Comparison of ENCODE assay signal across 8 cellular contexts in the genomic region with DNA sequence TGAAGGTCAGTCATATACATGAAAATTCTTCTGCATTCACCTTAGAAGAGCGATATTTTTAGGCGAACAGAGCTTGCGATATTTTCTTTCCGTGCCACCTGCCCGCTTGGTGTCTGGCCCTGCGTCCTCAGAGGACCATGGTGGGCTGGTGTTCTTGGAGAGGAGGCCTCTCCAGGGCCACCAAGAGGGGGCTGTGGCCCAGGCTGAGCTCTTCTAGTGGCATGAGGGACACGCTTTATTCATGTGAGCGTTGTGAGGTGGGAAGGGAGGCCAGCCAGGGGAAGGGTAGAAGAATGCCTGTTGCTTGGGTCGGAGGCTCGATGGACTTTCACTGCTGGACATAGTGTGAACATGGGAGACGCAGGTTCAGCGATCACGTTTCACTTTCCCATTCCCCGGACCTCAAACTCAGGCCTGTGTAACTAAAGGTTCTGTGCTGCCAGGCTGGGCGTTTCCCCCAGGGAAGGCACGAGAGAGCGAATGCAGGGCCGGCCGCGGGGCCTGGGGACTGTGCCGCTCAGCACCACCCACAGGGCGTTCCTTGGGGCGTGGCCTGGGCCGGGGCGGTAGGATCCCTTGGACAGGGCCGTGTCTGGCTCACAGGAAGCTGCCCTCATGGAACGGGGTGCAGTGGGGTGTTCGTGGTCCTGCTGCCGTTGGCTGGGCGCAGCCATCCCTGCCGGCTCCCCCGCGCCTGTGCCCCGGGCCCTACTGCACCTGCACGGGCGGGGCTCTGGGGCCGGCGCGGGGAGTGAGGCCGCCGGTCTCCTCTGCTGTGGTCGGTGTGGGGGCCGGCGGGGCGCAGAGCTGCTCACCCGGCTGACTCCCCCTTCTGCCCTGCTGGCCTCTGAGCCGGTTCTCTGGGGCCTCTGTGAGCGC. TPM values are rescaled to one million over a fixed set of nuclear protein-coding genes. Genes with fewer than 3 reads are reported as not detected.
A peak's percentile ranks its signal among the peaks of the same experiment; 100 is the strongest.
DNase-seq lines count a peak whose midpoint lies in the region; ATAC-seq and TF ChIP-seq lines count a peak whose summit lies in the region.

No MANE protein-coding gene starts in this region.

- peaks cover 16% of the 10 kb centered on the region for H3K4me1 ChIP-seq in CD4-positive, CD25-positive, alpha-beta regulatory T cell (ENCODE audit: control insufficient read depth, insufficient read depth, low read length, poor library complexity, severe bottlenecking)
- H3K4me1 ChIP-seq in OCI-LY3 (ENCODE audit: low read length), result peaks cover 3% of the 10 kb centered on the region; the same call in 1 of the 2 replicates

- H3K4me3 ChIP-seq in CD4-positive, CD25-positive, alpha-beta regulatory T cell (ENCODE audit: low read depth, low read length), result peak overlapping the region; percentile 65
- peak overlapping the region; percentile 87 for H3K4me3 ChIP-seq in OCI-LY3 (ENCODE audit: low read length)
- H3K4me3 ChIP-seq in fibroblast of mammary gland (ENCODE audit: control insufficient read depth, low read depth, low read length), result peak overlapping the region; percentile 42

- H2AFZ ChIP-seq in OCI-LY3 (ENCODE audit: low read depth, low read length), result peak overlapping the region; percentile 65; the same call in 1 of the 2 replicates

- peak overlapping the region; percentile 97 to 99 (median 98) for H3K4me3 Mint-ChIP-seq in CD4-positive, CD25-positive, alpha-beta regulatory T cell
- H3K4me3 Mint-ChIP-seq in activated T-cell treated with anti-CD3 and anti-CD28 coated beads, Interleukin-2, amount 50 U/mL, for 4 hours, result peak overlapping the region; percentile 96
- peak overlapping the region; percentile 93 to 100 (median 98) for H3K4me3 Mint-ChIP-seq in naive thymus-derived CD8-positive, alpha-beta T cell
- peak overlapping the region; percentile 93 to 94 for H3K4me3 Mint-ChIP-seq in stimulated activated naive B cell treated with anti-CD40 and anti-IgM and Interleukin-4, amounts not matched to agents 10 μg/mL and 1 μg/mL and 100 μg/mL, for 72 hours

- H3K9me3 Mint-ChIP-seq in CD4-positive, CD25-positive, alpha-beta regulatory T cell, result peaks cover 0 to 1% (median 0%) of the 10 kb centered on the region in 7 donors
- no peaks in the 10 kb centered on the region for H3K9me3 Mint-ChIP-seq in activated T-cell treated with anti-CD3 and anti-CD28 coated beads, Interleukin-2, amount 50 U/mL, for 4 hours
- no peaks in the 10 kb centered on the region for H3K9me3 Mint-ChIP-seq in naive thymus-derived CD8-positive, alpha-beta T cell
- H3K9me3 Mint-ChIP-seq in stimulated activated naive B cell treated with anti-CD40 and anti-IgM and Interleukin-4, amounts not matched to agents 10 μg/mL and 1 μg/mL and 100 μg/mL, for 72 hours, result peaks cover 0 to 2% of the 10 kb centered on the region in 2 donors

- peaks cover 2% of the 10 kb centered on the region for H3K27me3 ChIP-seq in CD4-positive, CD25-positive, alpha-beta regulatory T cell (ENCODE audit: control insufficient read depth, insufficient read depth, low read length)
- peaks cover 27% of the 10 kb centered on the region for H3K27me3 ChIP-seq in OCI-LY3 (ENCODE audit: low read depth, low read length)

- peak; percentile 72 to 88 (median 79) for DNase-seq in CD4-positive, CD25-positive, alpha-beta regulatory T cell
- peak; percentile 73 for DNase-seq in activated T-cell treated with anti-CD3 and anti-CD28 coated beads, Interleukin-2, amount 50 U/mL, for 4 hours
- peak; percentile 23 for DNase-seq in fibroblast of mammary gland (ENCODE audit: low read depth)
- peak; percentile 62 to 89 (median 77) for DNase-seq in naive thymus-derived CD8-positive, alpha-beta T cell
- DNase-seq in stimulated activated naive B cell treated with anti-CD40 and anti-IgM and Interleukin-4, amounts not matched to agents 10 μg/mL and 1 μg/mL and 100 μg/mL, for 72 hours, result peak; percentile 82

- H3K36me3 ChIP-seq in CD4-positive, CD25-positive, alpha-beta regulatory T cell (ENCODE audit: control insufficient read depth, insufficient read depth, low read length), result no peaks in the 10 kb centered on the region
- H3K36me3 ChIP-seq in OCI-LY3 (replicated peaks; ENCODE audit: low read depth, low read length), result no peaks in the 10 kb centered on the region

- H4K20me1 ChIP-seq in OCI-LY3 (ENCODE audit: insufficient read depth, low read length), result no peaks in the 10 kb centered on the region

- peak overlapping the region; percentile 40 for H3K9ac ChIP-seq in OCI-LY3 (ENCODE audit: low read length)

- peaks cover 5% of the 10 kb centered on the region for H3K27me3 Mint-ChIP-seq in CD4-positive, CD25-positive, alpha-beta regulatory T cell
- no peaks in the 10 kb centered on the region for H3K27me3 Mint-ChIP-seq in activated T-cell treated with anti-CD3 and anti-CD28 coated beads, Interleukin-2, amount 50 U/mL, for 4 hours (ENCODE audit: low read depth)
- peaks cover 0 to 3% (median 2%) of the 10 kb centered on the region in 5 donors for H3K27me3 Mint-ChIP-seq in naive thymus-derived CD8-positive, alpha-beta T cell
- peaks cover 15 to 18% of the 10 kb centered on the region in 2 donors for H3K27me3 Mint-ChIP-seq in stimulated activated naive B cell treated with anti-CD40 and anti-IgM and Interleukin-4, amounts not matched to agents 10 μg/mL and 1 μg/mL and 100 μg/mL, for 72 hours

- TF ChIP-seq CTCF in OCI-LY3 (IDR thresholded peaks at IDR 0.05; ENCODE audit: low read depth, low read length) (no peak), fibroblast of mammary gland (conservative IDR thresholded peaks at IDR 0.05; ENCODE audit: control insufficient read depth, insufficient read depth, low read depth, low read length) (no peak)

- H3K27ac Mint-ChIP-seq in CD4-positive, CD25-positive, alpha-beta regulatory T cell, result peak overlapping the region; percentile 99 to 100 (median 100)
- H3K27ac Mint-ChIP-seq in naive thymus-derived CD8-positive, alpha-beta T cell, result peak overlapping the region; percentile 98 to 100 (median 100)
- H3K27ac Mint-ChIP-seq in stimulated activated naive B cell treated with anti-CD40 and anti-IgM and Interleukin-4, amounts not matched to agents 10 μg/mL and 1 μg/mL and 100 μg/mL, for 72 hours, result peak overlapping the region; percentile 96

- peak overlapping the region; percentile 87 for H3K4me2 ChIP-seq in OCI-LY3 (ENCODE audit: low read length)

- ATAC-seq in CD4-positive, CD25-positive, alpha-beta regulatory T cell (ENCODE audit: low read depth in 2 of 2), result peak; percentile 86 to 88
- peak; percentile 90 for ATAC-seq in GM19452 (IDR thresholded peaks at IDR 0.05; ENCODE audit: unreplicated experiment)
- peak; percentile 81 for ATAC-seq in HG03565 (IDR thresholded peaks at IDR 0.05; ENCODE audit: unreplicated experiment)
- ATAC-seq in activated T-cell treated with anti-CD3 and anti-CD28 coated beads, Interleukin-2, amount 50 U/mL, for 4 hours, result peak; percentile 93 to 96
- ATAC-seq in naive thymus-derived CD8-positive, alpha-beta T cell, result peak; percentile 79 to 80
- peak; percentile 95 to 96 for ATAC-seq in stimulated activated naive B cell treated with anti-CD40 and anti-IgM and Interleukin-4, amounts not matched to agents 10 μg/mL and 1 μg/mL and 100 μg/mL, for 72 hours (replicated peaks)

- POLR2A ChIA-PET in naive thymus-derived CD8-positive, alpha-beta T cell (lab: Charles Lee), result interaction anchor here (0.6 to 3.7 kb wide), 20 partner anchors 10 to 415 kb away, joined by 3 to 43 read pairs (median 4); partner anchors contain the start of genes CLPTM1L, LPCAT1, NDUFS6 and TERT

- H3K4me1 Mint-ChIP-seq in CD4-positive, CD25-positive, alpha-beta regulatory T cell, result peaks cover 0 to 27% (median 19%) of the 10 kb centered on the region in 4 donors
- H3K4me1 Mint-ChIP-seq in activated T-cell treated with anti-CD3 and anti-CD28 coated beads, Interleukin-2, amount 50 U/mL, for 4 hours (ENCODE audit: low read depth), result peaks cover 22% of the 10 kb centered on the region
- H3K4me1 Mint-ChIP-seq in naive thymus-derived CD8-positive, alpha-beta T cell, result peaks cover 18 to 35% (median 34%) of the 10 kb centered on the region in 4 donors
- peaks cover 22 to 24% of the 10 kb centered on the region in 2 donors for H3K4me1 Mint-ChIP-seq in stimulated activated naive B cell treated with anti-CD40 and anti-IgM and Interleukin-4, amounts not matched to agents 10 μg/mL and 1 μg/mL and 100 μg/mL, for 72 hours

- no peaks in the 10 kb centered on the region for H3K79me2 ChIP-seq in OCI-LY3 (ENCODE audit: low read length)

- H3K36me3 Mint-ChIP-seq in CD4-positive, CD25-positive, alpha-beta regulatory T cell, result no peaks in the 10 kb centered on the region
- H3K36me3 Mint-ChIP-seq in activated T-cell treated with anti-CD3 and anti-CD28 coated beads, Interleukin-2, amount 50 U/mL, for 4 hours (ENCODE audit: insufficient read depth), result no peaks in the 10 kb centered on the region
- no peaks in the 10 kb centered on the region for H3K36me3 Mint-ChIP-seq in naive thymus-derived CD8-positive, alpha-beta T cell
- no peaks in the 10 kb centered on the region for H3K36me3 Mint-ChIP-seq in stimulated activated naive B cell treated with anti-CD40 and anti-IgM and Interleukin-4, amounts not matched to agents 10 μg/mL and 1 μg/mL and 100 μg/mL, for 72 hours

- no peaks in the 10 kb centered on the region for H3K9me3 ChIP-seq in CD4-positive, CD25-positive, alpha-beta regulatory T cell (ENCODE audit: control insufficient read depth in 2 of 2, low read length in 2 of 2)
- H3K9me3 ChIP-seq in OCI-LY3 (ENCODE audit: insufficient read depth, low read length), result no peaks in the 10 kb centered on the region

- H3K27ac ChIP-seq in CD4-positive, CD25-positive, alpha-beta regulatory T cell (ENCODE audit: insufficient read depth, low read length, poor library complexity, severe bottlenecking), result peak overlapping the region; percentile 91
- H3K27ac ChIP-seq in OCI-LY3 (ENCODE audit: low read length), result no peak overlapping the region

RNA-seq across cellular contexts. Expression of gene CLPTM1L, which starts 40.7 kb away (rescaled TPM):
- total RNA-seq in CD4-positive, CD25-positive, alpha-beta regulatory T cell, result 104 TPM
- 10 to 100 TPM; 25.3 to 60.8 (median 46.2) TPM for polyA plus RNA-seq in CD4-positive, CD25-positive, alpha-beta regulatory T cell
- 100 to 1,000 TPM; 143 to 150 (median 145) TPM for total RNA-seq in activated T-cell treated with anti-CD3 and anti-CD28 coated beads, Interleukin-2, amount 50 U/mL, for 4 hours
- total RNA-seq in naive thymus-derived CD8-positive, alpha-beta T cell, result 10 to 100 TPM; 67.2 to 70.1 TPM
- 10 to 100 TPM; 24.9 to 66.4 (median 49.7) TPM for polyA plus RNA-seq in naive thymus-derived CD8-positive, alpha-beta T cell

RNA-seq across cellular contexts. Expression of gene SLC6A3, which starts 59.6 kb away (rescaled TPM):
- not detected for total RNA-seq in CD4-positive, CD25-positive, alpha-beta regulatory T cell
- under 1 TPM in 1 of 4 donors, not detected in 3; 0.27 TPM for polyA plus RNA-seq in CD4-positive, CD25-positive, alpha-beta regulatory T cell
- not detected for total RNA-seq in activated T-cell treated with anti-CD3 and anti-CD28 coated beads, Interleukin-2, amount 50 U/mL, for 4 hours
- under 1 TPM; 0.08 to 0.27 TPM for total RNA-seq in naive thymus-derived CD8-positive, alpha-beta T cell
- polyA plus RNA-seq in naive thymus-derived CD8-positive, alpha-beta T cell, result under 1 TPM in 1 of 3 donors, not detected in 2; 0.09 TPM

Comparison
In these comparisons a context has a peak if more than half of its experiments do, and no peak if none do; other contexts are left out.
1. DNase-seq: peak in every context shown above with its lines; median percentile 82 in stimulated activated naive B cell treated with anti-CD40 and anti-IgM and Interleukin-4, amounts not matched to agents 10 μg/mL and 1 μg/mL and 100 μg/mL, for 72 hours; 79 in CD4-positive, CD25-positive, alpha-beta regulatory T cell; 77 in naive thymus-derived CD8-positive, alpha-beta T cell; 73 in activated T-cell treated with anti-CD3 and anti-CD28 coated beads, Interleukin-2, amount 50 U/mL, for 4 hours; 23 in fibroblast of mammary gland.